Comparison of ENCODE assay signal across 11 cellular contexts in the genomic region with DNA sequence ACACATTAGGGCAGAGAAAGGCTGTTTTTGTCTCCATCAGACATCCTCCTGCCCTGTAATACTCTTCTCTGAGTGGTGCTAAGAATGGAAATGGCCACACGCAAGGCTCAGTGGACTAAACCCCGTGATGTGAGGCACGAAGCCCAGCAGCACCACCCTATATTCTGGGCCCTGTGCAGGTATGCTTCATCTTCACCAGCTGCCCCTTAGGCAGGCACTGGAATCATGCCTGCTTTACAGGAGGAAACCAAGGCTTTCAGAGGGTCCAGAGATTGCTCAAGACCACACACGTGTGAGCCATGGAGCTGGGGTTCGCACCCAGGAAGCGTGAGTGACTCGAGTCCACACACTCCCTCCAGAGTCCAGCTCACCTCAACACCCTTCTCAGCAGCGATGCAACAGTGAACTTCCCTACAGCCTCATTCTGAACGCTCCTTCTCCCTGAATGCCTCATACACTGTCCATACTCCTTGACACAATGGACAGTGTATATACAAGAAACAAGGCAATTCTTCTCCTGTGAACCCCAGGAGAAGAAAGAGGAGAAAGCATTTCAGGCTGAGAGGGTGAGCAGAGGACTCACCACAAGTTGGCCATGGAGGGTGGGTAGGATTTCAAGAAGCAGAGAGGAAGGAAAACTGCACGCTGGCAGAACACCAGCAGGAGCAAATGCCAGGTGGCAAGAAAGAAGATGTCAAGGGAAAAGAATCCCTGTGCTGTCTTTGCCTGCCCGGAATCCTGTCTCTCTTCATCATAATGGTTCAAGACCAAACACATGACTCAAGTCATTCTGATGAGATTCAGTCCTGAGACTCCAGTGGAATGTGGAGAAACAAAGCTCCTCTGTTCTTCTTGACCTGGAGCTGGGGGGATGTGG. TPM values are rescaled to one million over a fixed set of nuclear protein-coding genes. Genes with fewer than 3 reads are reported as not detected.
DNase-seq lines count a peak whose midpoint lies in the region; TF ChIP-seq lines count a peak whose summit lies in the region.
"Had no signal": no experiment of that assay in that cellular context is flagged by ENCODE, and none has a peak within 500 bp of the region (broad histone marks: within the 10 kb centered on the region; RNA-seq: fewer than 3 reads in every experiment).

No MANE protein-coding gene starts in this region.

- H4K91ac ChIP-seq in trophoblast cell (ENCODE audit: low read depth, low read length): peak overlapping the region; percentile 23

- H2AFZ ChIP-seq in fibroblast of lung (ENCODE audit: low read length): no peak overlapping the region
- no peak overlapping the region for H2AFZ ChIP-seq in trophoblast cell (ENCODE audit: insufficient read depth, low read length, poor library complexity)

- TF ChIP-seq CTCF in fibroblast of lung (conservative IDR thresholded peaks at IDR 0.05 in 1 of 2, IDR thresholded peaks at IDR 0.05 in 1 of 2; ENCODE audit: low read depth in 1 of 2, low read length in 2 of 2): no peak

- H3K4me1 ChIP-seq in fibroblast of lung (ENCODE audit: control insufficient read depth, extremely low read depth, insufficient read depth, low read length) (peaks cover 22% of the 10 kb centered on the region), trophoblast cell (ENCODE audit: control insufficient read depth in 1 of 2, insufficient read depth in 2 of 2, low read length in 2 of 2) (peaks cover 13 to 23% of the 10 kb centered on the region in 2 experiments)

- no peaks in the 10 kb centered on the region for H3K79me2 ChIP-seq in fibroblast of lung (ENCODE audit: control insufficient read depth, insufficient read depth, low read length)
- H3K79me2 ChIP-seq in trophoblast cell (ENCODE audit: control insufficient read depth, insufficient read depth, low read length, poor library complexity): no peaks in the 10 kb centered on the region

- WGBS in trophoblast cell (ENCODE audit: extremely low coverage, insufficient coverage, insufficient read length): no CpG with 5 or more reads among the region's 11 CpGs

- no peaks in the 10 kb centered on the region for H3K36me3 ChIP-seq in fibroblast of lung (ENCODE audit: control insufficient read depth, insufficient read depth, low read length)
- no peaks in the 10 kb centered on the region for H3K36me3 ChIP-seq in trophoblast cell (ENCODE audit: control insufficient read depth in 1 of 2, insufficient read depth in 2 of 2, low read length in 2 of 2)
- H3K36me3 ChIP-seq: right lobe of liver had no signal

- H2BK12ac ChIP-seq in trophoblast cell (ENCODE audit: low read length): peak overlapping the region; percentile 1

- DNase-seq in ELR (ENCODE audit: low read depth) (peak; percentile 59), SW 1271 (lab: John Stamatoyannopoulos, UW) (peak; percentile 50 to 80), fibroblast of lung (ENCODE audit: low read depth in 2 of 2) (peak; percentile 14 to 96), trophoblast cell (no peak), OCI-M1 (lab: John Stamatoyannopoulos, UW) (no peak), HK-2 (ENCODE audit: unreplicated experiment) (no peak), NCI-H2029 (lab: John Stamatoyannopoulos, UW) (no peak)
- no peak for DNase-seq in activated CD4-positive, alpha-beta T cell treated with anti-CD3 and anti-CD28 coated beads, Interleukin-2, amount 50 U/mL, for 1 hour
- DNase-seq: activated gamma-delta T cell treated with Interleukin-2 at 50 U/mL for 16 hours, KBM-7 had no signal

- H2BK5ac ChIP-seq in trophoblast cell (ENCODE audit: low read depth, low read length, poor library complexity): no peak overlapping the region

- H3K18ac ChIP-seq in trophoblast cell (ENCODE audit: low read length): no peak overlapping the region

- no peak overlapping the region for H3K14ac ChIP-seq in trophoblast cell (ENCODE audit: low read length)

- no peaks in the 10 kb centered on the region for H3K9me3 ChIP-seq in fibroblast of lung (ENCODE audit: control insufficient read depth, insufficient read depth, low read depth, low read length)
- no peaks in the 10 kb centered on the region for H3K9me3 ChIP-seq in trophoblast cell (ENCODE audit: insufficient read depth, low read depth, low read length)
- H3K9me3 ChIP-seq: right lobe of liver had no signal

- H2AK5ac ChIP-seq in trophoblast cell (ENCODE audit: low read length): no peak overlapping the region

- H3K27me3 ChIP-seq in fibroblast of lung (ENCODE audit: control insufficient read depth, insufficient read depth, low read length) (no peaks in the 10 kb centered on the region), trophoblast cell (ENCODE audit: insufficient read depth, low read length) (no peaks in the 10 kb centered on the region)
- H3K27me3 ChIP-seq: right lobe of liver had no signal

- no peak overlapping the region for H3K4ac ChIP-seq in trophoblast cell (ENCODE audit: low read depth, low read length)

- H3K79me1 ChIP-seq in trophoblast cell (ENCODE audit: low read length): peaks cover 9% of the 10 kb centered on the region

- H3K27ac ChIP-seq in fibroblast of lung (ENCODE audit: insufficient read depth, low read length) (no peak overlapping the region), trophoblast cell (ENCODE audit: low read depth, low read length) (no peak overlapping the region)
- H3K27ac ChIP-seq: right lobe of liver had no signal

- H4K8ac ChIP-seq in trophoblast cell (ENCODE audit: low read depth, low read length): no peak overlapping the region

- H4K12ac ChIP-seq in trophoblast cell (ENCODE audit: low read depth, low read length): no peak overlapping the region

- H3K23ac ChIP-seq in trophoblast cell (ENCODE audit: low read length): no peak overlapping the region

- H3K9ac ChIP-seq in fibroblast of lung (ENCODE audit: insufficient read depth, low read length) (no peak overlapping the region), trophoblast cell (ENCODE audit: low read length) (no peak overlapping the region)

- H3K4me2 ChIP-seq in fibroblast of lung (ENCODE audit: extremely low read depth, insufficient read depth, low read length): no peak overlapping the region
- no peak overlapping the region for H3K4me2 ChIP-seq in trophoblast cell (ENCODE audit: low read length)

- no peaks in the 10 kb centered on the region for H4K20me1 ChIP-seq in fibroblast of lung (ENCODE audit: control insufficient read depth, extremely low read depth, insufficient read depth, low read length)

- no peak overlapping the region for H3K4me3 ChIP-seq in fibroblast of lung (replicated peaks in 1 of 4; ENCODE audit: control extremely low read depth in 1 of 4, insufficient read depth in 1 of 4, low read depth in 3 of 4, low read length in 4 of 4)
- H3K4me3 ChIP-seq in trophoblast cell (ENCODE audit: low read depth, low read length): no peak overlapping the region
- H3K4me3 ChIP-seq: right lobe of liver had no signal

- H2BK120ac ChIP-seq in trophoblast cell (ENCODE audit: insufficient read depth, low read length, poor library complexity): no peak overlapping the region

RNA-seq across cellular contexts. Expression of gene NT5DC3, which starts 39.1 kb away (rescaled TPM):
- 10.0 and 10.4 TPM in 2 replicates for total RNA-seq in fibroblast of lung
- polyA plus RNA-seq in fibroblast of lung: 4.1 and 4.7 TPM in 2 replicates
- 3.4 and 4.1 TPM in 2 replicates for polyA plus RNA-seq in fibroblast of lung (2012)
- 8.3 TPM in 2 replicates for polyA minus RNA-seq in fibroblast of lung (ENCODE audit: low replicate concordance)
- polyA plus RNA-seq in trophoblast cell (2013): 5.9 and 6.1 TPM in 2 replicates

Comparison
In these comparisons a context has a peak if more than half of its experiments do, and no peak if none do; other contexts are left out.
1. DNase-seq: peak in ELR (single experiment), SW 1271 (2 of 2) and fibroblast of lung (2 of 2); none in trophoblast cell (0 of 2), OCI-M1 (single experiment), HK-2 (single experiment), activated CD4-positive, alpha-beta T cell treated with anti-CD3 and anti-CD28 coated beads, Interleukin-2, amount 50 U/mL, for 1 hour (single experiment) and NCI-H2029 (single experiment).